Comparison of ENCODE assay signal across 1 cellular context in the genomic region with DNA sequence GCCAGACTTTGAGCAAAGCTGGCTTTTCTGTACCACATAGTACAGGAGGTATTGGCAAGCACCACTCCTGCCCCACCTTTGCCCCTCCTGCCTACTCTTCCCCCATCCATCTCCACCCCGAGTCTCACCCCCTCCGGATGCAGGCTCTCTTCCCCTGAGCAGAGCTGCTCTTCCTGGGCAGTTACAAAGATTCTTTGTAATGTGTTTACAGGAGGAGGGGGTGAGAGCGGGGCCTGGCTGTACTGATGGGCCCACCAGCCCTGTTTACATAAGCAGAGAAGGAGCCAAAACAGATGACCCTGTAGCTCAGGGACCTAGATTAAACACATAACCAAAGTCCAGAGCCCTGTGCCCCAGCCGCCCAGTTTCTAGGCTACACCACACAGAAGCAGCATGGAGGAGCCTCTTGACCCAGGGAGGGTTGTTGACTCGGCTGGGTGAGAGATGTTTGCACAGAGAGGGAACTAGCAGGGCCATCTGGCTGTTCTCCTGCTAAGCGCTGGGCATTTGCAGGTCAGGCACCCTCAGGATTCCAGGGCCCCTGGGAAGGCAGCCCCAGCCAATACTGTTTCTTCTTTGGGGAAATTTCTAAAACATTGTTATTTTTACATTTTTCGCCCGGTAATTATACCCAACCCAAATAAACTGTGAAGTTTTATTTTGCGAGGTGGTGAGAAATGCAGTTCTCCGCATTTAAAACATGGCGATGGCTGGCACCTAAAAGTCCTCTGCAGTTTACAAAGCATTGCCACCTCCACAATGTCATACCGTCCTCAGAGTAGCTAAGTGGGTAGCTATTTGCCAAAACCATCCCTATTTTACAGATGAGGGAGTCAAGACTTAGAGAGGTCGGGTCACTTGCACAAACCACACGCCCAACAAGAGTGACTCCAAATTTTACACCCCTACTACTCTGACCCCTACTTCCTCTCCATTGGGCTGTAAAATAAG.
A peak's percentile ranks its signal among the peaks of the same experiment; 100 is the strongest.
TF ChIP-seq lines count a peak whose summit lies in the region.

No MANE protein-coding gene starts in this region.

TF ChIP-seq in HepG2, 621 proteins besides CTCF, POLR2A, EP300 and RAD21 (continued from another document and continues in another):
- TF ChIP-seq, protein P1, sequence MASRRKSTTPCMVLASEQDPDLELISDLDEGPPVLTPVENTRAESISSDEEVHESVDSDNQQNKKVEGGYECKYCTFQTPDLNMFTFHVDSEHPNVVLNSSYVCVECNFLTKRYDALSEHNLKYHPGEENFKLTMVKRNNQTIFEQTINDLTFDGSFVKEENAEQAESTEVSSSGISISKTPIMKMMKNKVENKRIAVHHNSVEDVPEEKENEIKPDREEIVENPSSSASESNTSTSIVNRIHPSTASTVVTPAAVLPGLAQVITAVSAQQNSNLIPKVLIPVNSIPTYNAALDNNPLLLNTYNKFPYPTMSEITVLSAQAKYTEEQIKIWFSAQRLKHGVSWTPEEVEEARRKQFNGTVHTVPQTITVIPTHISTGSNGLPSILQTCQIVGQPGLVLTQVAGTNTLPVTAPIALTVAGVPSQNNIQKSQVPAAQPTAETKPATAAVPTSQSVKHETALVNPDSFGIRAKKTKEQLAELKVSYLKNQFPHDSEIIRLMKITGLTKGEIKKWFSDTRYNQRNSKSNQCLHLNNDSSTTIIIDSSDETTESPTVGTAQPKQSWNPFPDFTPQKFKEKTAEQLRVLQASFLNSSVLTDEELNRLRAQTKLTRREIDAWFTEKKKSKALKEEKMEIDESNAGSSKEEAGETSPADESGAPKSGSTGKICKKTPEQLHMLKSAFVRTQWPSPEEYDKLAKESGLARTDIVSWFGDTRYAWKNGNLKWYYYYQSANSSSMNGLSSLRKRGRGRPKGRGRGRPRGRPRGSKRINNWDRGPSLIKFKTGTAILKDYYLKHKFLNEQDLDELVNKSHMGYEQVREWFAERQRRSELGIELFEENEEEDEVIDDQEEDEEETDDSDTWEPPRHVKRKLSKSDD (CRISPR knock-in tag; IDR thresholded peaks at IDR 0.05; ENCODE audit: low read depth): no peak; the same call in 1 of the 2 replicates
- TF ChIP-seq FOXK1 (CRISPR knock-in tag; IDR thresholded peaks at IDR 0.05; ENCODE audit: borderline replicate concordance, low read depth): peak; percentile 87
- TF ChIP-seq, protein P2, sequence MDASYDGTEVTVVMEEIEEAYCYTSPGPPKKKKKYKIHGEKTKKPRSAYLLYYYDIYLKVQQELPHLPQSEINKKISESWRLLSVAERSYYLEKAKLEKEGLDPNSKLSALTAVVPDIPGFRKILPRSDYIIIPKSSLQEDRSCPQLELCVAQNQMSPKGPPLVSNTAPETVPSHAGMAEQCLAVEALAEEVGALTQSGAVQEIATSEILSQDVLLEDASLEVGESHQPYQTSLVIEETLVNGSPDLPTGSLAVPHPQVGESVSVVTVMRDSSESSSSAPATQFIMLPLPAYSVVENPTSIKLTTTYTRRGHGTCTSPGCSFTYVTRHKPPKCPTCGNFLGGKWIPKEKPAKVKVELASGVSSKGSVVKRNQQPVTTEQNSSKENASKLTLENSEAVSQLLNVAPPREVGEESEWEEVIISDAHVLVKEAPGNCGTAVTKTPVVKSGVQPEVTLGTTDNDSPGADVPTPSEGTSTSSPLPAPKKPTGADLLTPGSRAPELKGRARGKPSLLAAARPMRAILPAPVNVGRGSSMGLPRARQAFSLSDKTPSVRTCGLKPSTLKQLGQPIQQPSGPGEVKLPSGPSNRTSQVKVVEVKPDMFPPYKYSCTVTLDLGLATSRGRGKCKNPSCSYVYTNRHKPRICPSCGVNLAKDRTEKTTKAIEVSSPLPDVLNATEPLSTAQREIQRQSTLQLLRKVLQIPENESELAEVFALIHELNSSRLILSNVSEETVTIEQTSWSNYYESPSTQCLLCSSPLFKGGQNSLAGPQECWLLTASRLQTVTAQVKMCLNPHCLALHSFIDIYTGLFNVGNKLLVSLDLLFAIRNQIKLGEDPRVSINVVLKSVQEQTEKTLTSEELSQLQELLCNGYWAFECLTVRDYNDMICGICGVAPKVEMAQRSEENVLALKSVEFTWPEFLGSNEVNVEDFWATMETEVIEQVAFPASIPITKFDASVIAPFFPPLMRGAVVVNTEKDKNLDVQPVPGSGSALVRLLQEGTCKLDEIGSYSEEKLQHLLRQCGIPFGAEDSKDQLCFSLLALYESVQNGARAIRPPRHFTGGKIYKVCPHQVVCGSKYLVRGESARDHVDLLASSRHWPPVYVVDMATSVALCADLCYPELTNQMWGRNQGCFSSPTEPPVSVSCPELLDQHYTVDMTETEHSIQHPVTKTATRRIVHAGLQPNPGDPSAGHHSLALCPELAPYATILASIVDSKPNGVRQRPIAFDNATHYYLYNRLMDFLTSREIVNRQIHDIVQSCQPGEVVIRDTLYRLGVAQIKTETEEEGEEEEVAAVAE (CRISPR knock-in tag; IDR thresholded peaks at IDR 0.05; ENCODE audit: borderline replicate concordance): no peak
- TF ChIP-seq, protein P3, sequence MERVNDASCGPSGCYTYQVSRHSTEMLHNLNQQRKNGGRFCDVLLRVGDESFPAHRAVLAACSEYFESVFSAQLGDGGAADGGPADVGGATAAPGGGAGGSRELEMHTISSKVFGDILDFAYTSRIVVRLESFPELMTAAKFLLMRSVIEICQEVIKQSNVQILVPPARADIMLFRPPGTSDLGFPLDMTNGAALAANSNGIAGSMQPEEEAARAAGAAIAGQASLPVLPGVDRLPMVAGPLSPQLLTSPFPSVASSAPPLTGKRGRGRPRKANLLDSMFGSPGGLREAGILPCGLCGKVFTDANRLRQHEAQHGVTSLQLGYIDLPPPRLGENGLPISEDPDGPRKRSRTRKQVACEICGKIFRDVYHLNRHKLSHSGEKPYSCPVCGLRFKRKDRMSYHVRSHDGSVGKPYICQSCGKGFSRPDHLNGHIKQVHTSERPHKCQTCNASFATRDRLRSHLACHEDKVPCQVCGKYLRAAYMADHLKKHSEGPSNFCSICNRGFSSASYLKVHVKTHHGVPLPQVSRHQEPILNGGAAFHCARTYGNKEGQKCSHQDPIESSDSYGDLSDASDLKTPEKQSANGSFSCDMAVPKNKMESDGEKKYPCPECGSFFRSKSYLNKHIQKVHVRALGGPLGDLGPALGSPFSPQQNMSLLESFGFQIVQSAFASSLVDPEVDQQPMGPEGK (CRISPR knock-in tag; IDR thresholded peaks at IDR 0.05): peak; percentile 95
- TF ChIP-seq, protein P4, sequence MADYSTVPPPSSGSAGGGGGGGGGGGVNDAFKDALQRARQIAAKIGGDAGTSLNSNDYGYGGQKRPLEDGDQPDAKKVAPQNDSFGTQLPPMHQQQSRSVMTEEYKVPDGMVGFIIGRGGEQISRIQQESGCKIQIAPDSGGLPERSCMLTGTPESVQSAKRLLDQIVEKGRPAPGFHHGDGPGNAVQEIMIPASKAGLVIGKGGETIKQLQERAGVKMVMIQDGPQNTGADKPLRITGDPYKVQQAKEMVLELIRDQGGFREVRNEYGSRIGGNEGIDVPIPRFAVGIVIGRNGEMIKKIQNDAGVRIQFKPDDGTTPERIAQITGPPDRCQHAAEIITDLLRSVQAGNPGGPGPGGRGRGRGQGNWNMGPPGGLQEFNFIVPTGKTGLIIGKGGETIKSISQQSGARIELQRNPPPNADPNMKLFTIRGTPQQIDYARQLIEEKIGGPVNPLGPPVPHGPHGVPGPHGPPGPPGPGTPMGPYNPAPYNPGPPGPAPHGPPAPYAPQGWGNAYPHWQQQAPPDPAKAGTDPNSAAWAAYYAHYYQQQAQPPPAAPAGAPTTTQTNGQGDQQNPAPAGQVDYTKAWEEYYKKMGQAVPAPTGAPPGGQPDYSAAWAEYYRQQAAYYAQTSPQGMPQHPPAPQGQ (CRISPR knock-in tag; IDR thresholded peaks at IDR 0.05; ENCODE audit: borderline replicate concordance): no peak
- TF ChIP-seq ZFP90 (CRISPR knock-in tag; IDR thresholded peaks at IDR 0.05; ENCODE audit: borderline replicate concordance): no peak
- TF ChIP-seq, protein P5, sequence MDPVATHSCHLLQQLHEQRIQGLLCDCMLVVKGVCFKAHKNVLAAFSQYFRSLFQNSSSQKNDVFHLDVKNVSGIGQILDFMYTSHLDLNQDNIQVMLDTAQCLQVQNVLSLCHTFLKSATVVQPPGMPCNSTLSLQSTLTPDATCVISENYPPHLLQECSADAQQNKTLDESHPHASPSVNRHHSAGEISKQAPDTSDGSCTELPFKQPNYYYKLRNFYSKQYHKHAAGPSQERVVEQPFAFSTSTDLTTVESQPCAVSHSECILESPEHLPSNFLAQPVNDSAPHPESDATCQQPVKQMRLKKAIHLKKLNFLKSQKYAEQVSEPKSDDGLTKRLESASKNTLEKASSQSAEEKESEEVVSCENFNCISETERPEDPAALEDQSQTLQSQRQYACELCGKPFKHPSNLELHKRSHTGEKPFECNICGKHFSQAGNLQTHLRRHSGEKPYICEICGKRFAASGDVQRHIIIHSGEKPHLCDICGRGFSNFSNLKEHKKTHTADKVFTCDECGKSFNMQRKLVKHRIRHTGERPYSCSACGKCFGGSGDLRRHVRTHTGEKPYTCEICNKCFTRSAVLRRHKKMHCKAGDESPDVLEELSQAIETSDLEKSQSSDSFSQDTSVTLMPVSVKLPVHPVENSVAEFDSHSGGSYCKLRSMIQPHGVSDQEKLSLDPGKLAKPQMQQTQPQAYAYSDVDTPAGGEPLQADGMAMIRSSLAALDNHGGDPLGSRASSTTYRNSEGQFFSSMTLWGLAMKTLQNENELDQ (CRISPR knock-in tag; IDR thresholded peaks at IDR 0.05; ENCODE audit: borderline replicate concordance): no peak
- no peak for TF ChIP-seq ZNF24 (IDR thresholded peaks at IDR 0.05)
- TF ChIP-seq, protein P6, sequence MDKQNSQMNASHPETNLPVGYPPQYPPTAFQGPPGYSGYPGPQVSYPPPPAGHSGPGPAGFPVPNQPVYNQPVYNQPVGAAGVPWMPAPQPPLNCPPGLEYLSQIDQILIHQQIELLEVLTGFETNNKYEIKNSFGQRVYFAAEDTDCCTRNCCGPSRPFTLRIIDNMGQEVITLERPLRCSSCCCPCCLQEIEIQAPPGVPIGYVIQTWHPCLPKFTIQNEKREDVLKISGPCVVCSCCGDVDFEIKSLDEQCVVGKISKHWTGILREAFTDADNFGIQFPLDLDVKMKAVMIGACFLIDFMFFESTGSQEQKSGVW (CRISPR knock-in tag; IDR thresholded peaks at IDR 0.05; ENCODE audit: borderline replicate concordance): no peak
- TF ChIP-seq ZNF382 (CRISPR knock-in tag; IDR thresholded peaks at IDR 0.05; ENCODE audit: borderline replicate concordance): no peak
- TF ChIP-seq, protein P7, sequence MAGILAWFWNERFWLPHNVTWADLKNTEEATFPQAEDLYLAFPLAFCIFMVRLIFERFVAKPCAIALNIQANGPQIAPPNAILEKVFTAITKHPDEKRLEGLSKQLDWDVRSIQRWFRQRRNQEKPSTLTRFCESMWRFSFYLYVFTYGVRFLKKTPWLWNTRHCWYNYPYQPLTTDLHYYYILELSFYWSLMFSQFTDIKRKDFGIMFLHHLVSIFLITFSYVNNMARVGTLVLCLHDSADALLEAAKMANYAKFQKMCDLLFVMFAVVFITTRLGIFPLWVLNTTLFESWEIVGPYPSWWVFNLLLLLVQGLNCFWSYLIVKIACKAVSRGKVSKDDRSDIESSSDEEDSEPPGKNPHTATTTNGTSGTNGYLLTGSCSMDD (CRISPR knock-in tag; IDR thresholded peaks at IDR 0.05): no peak
- TF ChIP-seq GATA4 (IDR thresholded peaks at IDR 0.05; ENCODE audit: borderline replicate concordance, low read depth): peak; percentile 87; the same call in 1 of the 2 replicates
- TF ChIP-seq SOX5 (CRISPR knock-in tag; IDR thresholded peaks at IDR 0.05; ENCODE audit: borderline replicate concordance): peak; percentile 82
- no peak for TF ChIP-seq XBP1 (CRISPR knock-in tag; IDR thresholded peaks at IDR 0.05)
- no peak for TF ChIP-seq CHD4 (IDR thresholded peaks at IDR 0.05; ENCODE audit: borderline replicate concordance, low read length)
- no peak for TF ChIP-seq ZBTB1 (CRISPR knock-in tag; IDR thresholded peaks at IDR 0.05; ENCODE audit: borderline replicate concordance)
- TF ChIP-seq BHLHE40 (IDR thresholded peaks at IDR 0.05; ENCODE audit: low read length): no peak
- TF ChIP-seq ZFP36L1 (CRISPR knock-in tag; IDR thresholded peaks at IDR 0.05): peak; percentile 39; the same call in 1 of the 2 replicates
- TF ChIP-seq RXRA (CRISPR knock-in tag; IDR thresholded peaks at IDR 0.05): peak; percentile 98
- TF ChIP-seq, protein P8, sequence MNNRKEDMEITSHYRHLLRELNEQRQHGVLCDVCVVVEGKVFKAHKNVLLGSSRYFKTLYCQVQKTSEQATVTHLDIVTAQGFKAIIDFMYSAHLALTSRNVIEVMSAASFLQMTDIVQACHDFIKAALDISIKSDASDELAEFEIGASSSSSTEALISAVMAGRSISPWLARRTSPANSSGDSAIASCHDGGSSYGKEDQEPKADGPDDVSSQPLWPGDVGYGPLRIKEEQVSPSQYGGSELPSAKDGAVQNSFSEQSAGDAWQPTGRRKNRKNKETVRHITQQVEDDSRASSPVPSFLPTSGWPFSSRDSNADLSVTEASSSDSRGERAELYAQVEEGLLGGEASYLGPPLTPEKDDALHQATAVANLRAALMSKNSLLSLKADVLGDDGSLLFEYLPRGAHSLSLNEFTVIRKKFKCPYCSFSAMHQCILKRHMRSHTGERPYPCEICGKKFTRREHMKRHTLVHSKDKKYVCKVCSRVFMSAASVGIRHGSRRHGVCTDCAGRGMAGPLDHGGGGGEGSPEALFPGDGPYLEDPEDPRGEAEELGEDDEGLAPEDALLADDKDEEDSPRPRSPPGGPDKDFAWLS (CRISPR knock-in tag; IDR thresholded peaks at IDR 0.05; ENCODE audit: borderline replicate concordance): no peak; the same call in 1 of the 2 replicates
- no peak for TF ChIP-seq HNRNPUL1 (IDR thresholded peaks at IDR 0.05; ENCODE audit: low read depth, low read length)
- TF ChIP-seq ZNF549 (CRISPR knock-in tag; IDR thresholded peaks at IDR 0.05): no peak
- TF ChIP-seq RARG (CRISPR knock-in tag; IDR thresholded peaks at IDR 0.05; ENCODE audit: low read depth): no peak
- TF ChIP-seq, protein P9, sequence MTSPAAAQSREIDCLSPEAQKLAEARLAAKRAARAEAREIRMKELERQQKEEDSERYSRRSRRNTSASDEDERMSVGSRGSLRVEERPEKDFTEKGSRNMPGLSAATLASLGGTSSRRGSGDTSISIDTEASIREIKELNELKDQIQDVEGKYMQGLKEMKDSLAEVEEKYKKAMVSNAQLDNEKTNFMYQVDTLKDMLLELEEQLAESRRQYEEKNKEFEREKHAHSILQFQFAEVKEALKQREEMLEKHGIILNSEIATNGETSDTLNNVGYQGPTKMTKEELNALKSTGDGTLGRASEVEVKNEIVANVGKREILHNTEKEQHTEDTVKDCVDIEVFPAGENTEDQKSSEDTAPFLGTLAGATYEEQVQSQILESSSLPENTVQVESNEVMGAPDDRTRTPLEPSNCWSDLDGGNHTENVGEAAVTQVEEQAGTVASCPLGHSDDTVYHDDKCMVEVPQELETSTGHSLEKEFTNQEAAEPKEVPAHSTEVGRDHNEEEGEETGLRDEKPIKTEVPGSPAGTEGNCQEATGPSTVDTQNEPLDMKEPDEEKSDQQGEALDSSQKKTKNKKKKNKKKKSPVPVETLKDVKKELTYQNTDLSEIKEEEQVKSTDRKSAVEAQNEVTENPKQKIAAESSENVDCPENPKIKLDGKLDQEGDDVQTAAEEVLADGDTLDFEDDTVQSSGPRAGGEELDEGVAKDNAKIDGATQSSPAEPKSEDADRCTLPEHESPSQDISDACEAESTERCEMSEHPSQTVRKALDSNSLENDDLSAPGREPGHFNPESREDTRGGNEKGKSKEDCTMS (CRISPR knock-in tag; conservative IDR thresholded peaks at IDR 0.05): no peak
- no peak for TF ChIP-seq DNMT1 (CRISPR knock-in tag; IDR thresholded peaks at IDR 0.05)
- TF ChIP-seq FOXO1 (CRISPR knock-in tag; IDR thresholded peaks at IDR 0.05): peak; percentile 98
